23 cellular contexts compared by ENCODE assay signal in genomic region chr1:31618916-31619846, GRCh38. TPM values are rescaled to one million over a fixed set of nuclear protein-coding genes. Genes with fewer than 3 reads are reported as not detected.
DNase-seq lines count a peak whose midpoint lies in the region; ATAC-seq lines count a peak whose summit lies in the region.
"Had no signal": no experiment of that assay in that cellular context is flagged by ENCODE, and none has a peak within 500 bp of the region (broad histone marks: within the 10 kb centered on the region; RNA-seq: fewer than 3 reads in every experiment).

No MANE protein-coding gene starts in this region.

- peak; percentile 52 for ATAC-seq in left colon

- DNase-seq in DMS53 (lab: John Stamatoyannopoulos, UW) = peak; percentile 36
- no peak for DNase-seq in DMS53 treated with DMSO at 0.1 percent for 48 hours (lab: John Stamatoyannopoulos, UW; ENCODE audit: unreplicated experiment)
- DNase-seq in RPMI8226 = peak; percentile 19
- no peak for DNase-seq in left colon
- peak; percentile 18 for DNase-seq in stimulated activated CD8-positive, alpha-beta memory T cell treated with anti-CD3 and anti-CD28 coated beads, Interleukin-4, amount 100 ng/mL, for 48 hours
- no peak for DNase-seq in activated CD4-positive, alpha-beta T cell treated with anti-CD3 and anti-CD28 coated beads, Interleukin-2, amount 50 U/mL, for 4 hours
- DNase-seq in foreskin melanocyte = no peak
- DNase-seq in UCSD-AML1 (lab: John Stamatoyannopoulos, UW; ENCODE audit: unreplicated experiment) = no peak
- DNase-seq: activated CD4-positive, alpha-beta T cell treated with anti-CD3 and anti-CD28 coated beads for 36 hours; aorta; Calu3; gastrocnemius medialis; GOT3; hippocampal formation; IMR-90; NCI-H510A; small intestine; stimulated activated CD4-positive, alpha-beta T cell treated with anti-CD3 and anti-CD28 coated beads, Interleukin-2, amount 100 ng/mL, for 24 hours; T1000 had no signal

- intact Hi-C loops in left colon (cut with DNase I, micrococcal nuclease) = no loop called here

RNA-seq across cellular contexts. Expression of gene HCRTR1, which starts 1.7 kb away (rescaled TPM):
- total RNA-seq in left colon = under 1 TPM in 1 of 2 donors, not detected in 1; 0.14 TPM
- total RNA-seq: activated CD4-positive, alpha-beta T cell treated with anti-CD3 and anti-CD28 coated beads for 36 hours; Calu3; esophagus mucosa; IMR-90; liver; M059J; mononuclear cell had no signal

RNA-seq across cellular contexts. Expression of gene PEF1, which starts 25.5 kb away (rescaled TPM):
- 10 to 100 TPM; 47.2 to 57.2 TPM for total RNA-seq in left colon

RNA-seq across cellular contexts. Expression of gene TINAGL1, which starts 42.9 kb away (rescaled TPM):
- 100 to 1,000 TPM; 135 to 139 TPM for total RNA-seq in left colon
- total RNA-seq: activated CD4-positive, alpha-beta T cell treated with anti-CD3 and anti-CD28 coated beads for 36 hours; mononuclear cell had no signal

Comparison
In these comparisons a context has a peak if more than half of its experiments do, and no peak if none do; other contexts are left out.
1. DNase-seq: peak in DMS53 (single experiment), RPMI8226 (single experiment) and stimulated activated CD8-positive, alpha-beta memory T cell treated with anti-CD3 and anti-CD28 coated beads, Interleukin-4, amount 100 ng/mL, for 48 hours (single experiment); none in DMS53 treated with DMSO at 0.1 percent for 48 hours (single experiment), left colon (0 of 2), activated CD4-positive, alpha-beta T cell treated with anti-CD3 and anti-CD28 coated beads, Interleukin-2, amount 50 U/mL, for 4 hours (0 of 2), foreskin melanocyte (single experiment) and UCSD-AML1 (single experiment).